In the genomic region with DNA sequence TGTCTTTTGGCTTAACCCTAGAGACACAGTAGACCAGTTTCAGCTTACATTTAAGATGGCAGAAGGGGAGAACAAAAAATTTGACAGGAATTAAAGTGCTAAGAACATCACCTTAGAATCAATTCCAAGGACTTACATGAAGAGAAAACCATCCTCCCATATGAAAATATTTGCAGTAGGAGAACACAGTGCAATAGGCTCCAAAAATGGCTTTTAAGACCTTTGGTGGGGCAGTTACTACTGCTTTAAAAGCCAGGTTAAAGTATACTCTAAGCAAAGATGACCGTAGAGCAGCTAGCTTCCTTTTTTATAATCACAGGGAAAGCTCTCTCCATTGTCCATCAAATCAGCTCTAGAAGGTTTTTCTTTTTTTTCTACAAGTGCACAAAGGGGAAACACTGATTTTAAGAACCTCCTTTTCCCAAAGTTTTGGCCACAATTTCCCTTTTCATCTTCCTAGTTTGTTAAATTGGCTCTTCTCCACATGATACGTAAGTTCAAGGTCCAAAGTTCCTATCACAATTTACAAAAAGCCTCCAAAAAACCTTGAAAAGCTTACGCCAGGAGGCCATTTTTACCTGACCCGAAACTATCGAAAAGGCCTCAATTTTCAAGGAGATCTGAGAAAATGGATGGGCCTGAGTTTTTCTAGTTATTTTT, we compare ENCODE assay signal across 9 cellular contexts. TPM values are rescaled to one million over a fixed set of nuclear protein-coding genes. Genes with fewer than 3 reads are reported as not detected.
A peak's percentile ranks its signal among the peaks of the same experiment; 100 is the strongest.
DNase-seq lines count a peak whose midpoint lies in the region; TF ChIP-seq lines count a peak whose summit lies in the region.
"Had no signal": no experiment of that assay in that cellular context is flagged by ENCODE, and none has a peak within 500 bp of the region (broad histone marks: within the 10 kb centered on the region; RNA-seq: fewer than 3 reads in every experiment).

No MANE protein-coding gene starts in this region.

- H3K36me3 ChIP-seq in BJ (ENCODE audit: control insufficient read depth, insufficient read depth, low read length) = peaks cover 21% of the 10 kb centered on the region
- peaks cover 36% of the 10 kb centered on the region for H3K36me3 ChIP-seq in PC-9 (ENCODE audit: low read depth)
- H3K36me3 ChIP-seq in osteoblast (ENCODE audit: insufficient read depth, low read length) = peaks cover 38% of the 10 kb centered on the region

- peak overlapping the region; percentile 56 for H3K4me3 ChIP-seq in BJ (ENCODE audit: low read depth, low read length)
- H3K4me3 ChIP-seq in PC-9 = peak overlapping the region; percentile 93
- H3K4me3 ChIP-seq in osteoblast (ENCODE audit: insufficient read depth, low read length) = peak overlapping the region; percentile 91

- POLR2A ChIA-PET in BJ (lab: Charles Lee) (interaction anchor here (0.6 kb wide), 1 partner anchor 16 kb away, joined by 4 read pairs; no protein-coding TSS in a partner anchor), PC-9 (lab: Charles Lee; ENCODE audit: unreplicated experiment) (no interaction called here)

- peak overlapping the region; percentile 91 for H3K4me2 ChIP-seq in PC-9
- peak overlapping the region; percentile 92 for H3K4me2 ChIP-seq in osteoblast (ENCODE audit: insufficient read depth, low read length)

- H4K20me1 ChIP-seq in PC-9 (ENCODE audit: insufficient read depth) (peaks cover 41% of the 10 kb centered on the region), osteoblast (ENCODE audit: insufficient read depth, low read length) (peaks cover 43% of the 10 kb centered on the region)

- H3K27me3 ChIP-seq in BJ (ENCODE audit: control insufficient read depth, insufficient read depth, low read length) = no peaks in the 10 kb centered on the region
- H3K27me3 ChIP-seq in PC-9 (ENCODE audit: insufficient read depth, low read depth) = no peaks in the 10 kb centered on the region
- H3K27me3 ChIP-seq in osteoblast (ENCODE audit: insufficient read depth, low read length) = no peaks in the 10 kb centered on the region

- H3K27ac ChIP-seq in PC-9 (peak overlapping the region; percentile 40; the same call in 1 of the 2 replicates), epithelial cell of prostate (peak overlapping the region; percentile 86), osteoblast (ENCODE audit: low read depth, low read length) (no peak overlapping the region)

- TF ChIP-seq CTCF in BJ (IDR thresholded peaks at IDR 0.05; ENCODE audit: insufficient read depth, low read depth, low read length) = no peak
- TF ChIP-seq CTCF in PC-9 (conservative IDR thresholded peaks at IDR 0.05) = no peak
- TF ChIP-seq CTCF in osteoblast (IDR thresholded peaks at IDR 0.05; ENCODE audit: extremely low read depth, low read depth, low read length) = no peak

- no peaks in the 10 kb centered on the region for H3K9me2 ChIP-seq in PC-9 (ENCODE audit: insufficient read depth)

- in situ Hi-C loops in G401 (cut with HindIII; ENCODE audit: low sequenced_read_pairs) = no loop called here

- DNase-seq in BJ (ENCODE audit: low read depth) = no peak
- no peak for DNase-seq in PC-9
- no peak for DNase-seq in epithelial cell of prostate (ENCODE audit: low read depth, low spot score)
- DNase-seq in osteoblast (ENCODE audit: insufficient read length, low spot score, missing footprints) = no peak
- DNase-seq in NCI-H345 treated with DMSO at 0.1 percent for 48 hours (lab: John Stamatoyannopoulos, UW; ENCODE audit: unreplicated experiment) = no peak
- no peak for DNase-seq in GM19240 (ENCODE audit: insufficient read length, low spot score)
- no peak for DNase-seq in G401 (ENCODE audit: low spot score)
- no peak for DNase-seq in DMS114 treated with DMSO at 0.1 percent for 48 hours (lab: John Stamatoyannopoulos, UW; ENCODE audit: unreplicated experiment)
- DNase-seq: GF-D8 had no signal

- BruUV-seq in PC-9 (replicated peaks; lab: Mats Ljungman, UMichigan) = no TSS peak

- peaks cover 71% of the 10 kb centered on the region for H3F3A ChIP-seq in PC-9 (ENCODE audit: insufficient read depth, low read depth)

- no peaks in the 10 kb centered on the region for H3K9me3 ChIP-seq in PC-9 (ENCODE audit: insufficient read depth, low read depth)
- no peaks in the 10 kb centered on the region for H3K9me3 ChIP-seq in osteoblast (ENCODE audit: low read depth, low read length)

- H3K79me2 ChIP-seq in PC-9 (ENCODE audit: low read depth) (peaks cover 40% of the 10 kb centered on the region), osteoblast (ENCODE audit: insufficient read depth, low read length) (peaks cover 40% of the 10 kb centered on the region)

- intact Hi-C loops in PC-9 (cut with micrococcal nuclease; ENCODE audit: unreplicated experiment) = no loop called here

- H2AFZ ChIP-seq in PC-9 = no peak overlapping the region
- H2AFZ ChIP-seq in osteoblast (ENCODE audit: low read length) = no peak overlapping the region

- peaks cover 54% of the 10 kb centered on the region for H3K4me1 ChIP-seq in PC-9 (replicated peaks; ENCODE audit: insufficient read depth)
- peaks cover 29% of the 10 kb centered on the region for H3K4me1 ChIP-seq in osteoblast (ENCODE audit: insufficient read depth, low read length)

- CTCF ChIA-PET in BJ (lab: Yijun Ruan, JAX) = interaction anchor here (1.3 to 12.4 kb wide), 3 partner anchors 10 to 15 kb away, joined by 5 to 117 read pairs (median 6); no protein-coding TSS in a partner anchor
- CTCF ChIA-PET in PC-9 (lab: Charles Lee) = no interaction called here

RNA-seq across cellular contexts. Expression of a gene that starts 3.3 kb away (rescaled TPM):
- polyA plus RNA-seq in BJ (2011; rRNA removed) = 212 and 258 TPM in 2 replicates
- 165 and 309 TPM in 2 replicates for polyA minus RNA-seq in BJ (2011; rRNA and poly(A)+ RNA removed)
- total RNA-seq in PC-9 (2021) = 95.7 and 131 TPM in 2 replicates
- total RNA-seq in osteoblast = 400 and 529 TPM in 2 replicates
- total RNA-seq in G401 (2014; rRNA removed; shearing (Covaris generic)) = 1.8 and 4.7 TPM in 2 replicates

RNA-seq across cellular contexts. Expression of a gene that starts 28.4 kb away (rescaled TPM):
- not detected in 2 replicates for polyA plus RNA-seq in BJ (2011; rRNA removed)
- polyA minus RNA-seq in BJ (2011; rRNA and poly(A)+ RNA removed) = not detected in 2 replicates
- total RNA-seq in PC-9 (2021) (not detected in 2 replicates), osteoblast (not detected in 2 replicates)
- total RNA-seq in G401 (2014; rRNA removed; shearing (Covaris generic)) = not detected in 2 replicates

RNA-seq across cellular contexts. Expression of a gene that starts 28.6 kb away (rescaled TPM):
- 13.2 and 19.2 TPM in 2 replicates for polyA plus RNA-seq in BJ (2011; rRNA removed)
- polyA minus RNA-seq in BJ (2011; rRNA and poly(A)+ RNA removed) = 6.6 and 8.6 TPM in 2 replicates
- 7.2 and 10.6 TPM in 2 replicates for total RNA-seq in PC-9 (2021)
- 9.4 and 13.3 TPM in 2 replicates for total RNA-seq in osteoblast
- 13.4 and 13.5 TPM in 2 replicates for total RNA-seq in G401 (2014; rRNA removed; shearing (Covaris generic))

RNA-seq across cellular contexts. Expression of a gene that starts 28.7 kb away (rescaled TPM):
- 1.3 and 1.4 TPM in 2 replicates for polyA plus RNA-seq in BJ (2011; rRNA removed)
- polyA minus RNA-seq in BJ (2011; rRNA and poly(A)+ RNA removed) = 1.5 TPM in 2 replicates
- total RNA-seq in PC-9 (2021) (0.33 and 0.50 TPM in 2 replicates), osteoblast (0.59 and 1.1 TPM in 2 replicates)
- total RNA-seq in G401 (2014; rRNA removed; shearing (Covaris generic)) = 2.5 and 16.1 TPM in 2 replicates

RNA-seq across cellular contexts. Expression of a gene that starts 35.3 kb away (rescaled TPM):
- 35.1 and 42.1 TPM in 2 replicates for polyA plus RNA-seq in BJ (2011; rRNA removed)
- polyA minus RNA-seq in BJ (2011; rRNA and poly(A)+ RNA removed) = 22.7 and 23.4 TPM in 2 replicates
- total RNA-seq in PC-9 (2021) (0.48 and 0.50 TPM in 2 replicates), osteoblast (33.3 and 33.7 TPM in 2 replicates)
- total RNA-seq in G401 (2014; rRNA removed; shearing (Covaris generic)) = 31.7 and 32.1 TPM in 2 replicates

Comparison
In these comparisons a context has a peak if more than half of its experiments do, and no peak if none do; other contexts are left out.
1. RNA of a gene that starts 3.3 kb away (total RNA-seq): 400 to 529 TPM in osteoblast and 95.7 to 131 TPM in PC-9; 1.8 to 4.7 TPM in G401; every median in the first group is over 10 times any median in the second.
2. Peak in every context shown above with its lines, with median percentiles within 50 percentile points of each other: H3K4me3 ChIP-seq.